1 cellular context compared by ENCODE assay signal in the genomic region with DNA sequence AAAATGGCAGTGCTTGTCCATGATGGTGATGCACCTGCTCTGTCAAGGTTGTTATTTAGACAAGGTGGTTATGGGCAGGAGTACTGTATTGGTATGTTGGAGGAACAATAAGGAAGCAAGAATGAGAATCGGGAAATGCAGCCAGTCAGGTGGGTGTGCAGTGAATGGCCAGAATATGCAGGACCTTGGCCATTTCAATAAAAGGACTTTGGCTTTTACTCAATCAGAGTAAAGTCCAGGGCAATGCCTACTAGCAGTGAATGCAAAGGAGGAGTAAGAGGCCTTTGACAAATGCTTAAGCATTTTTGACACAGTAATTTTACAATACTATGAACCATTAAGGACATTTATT.
TF ChIP-seq lines count a peak whose summit lies in the region.

No MANE protein-coding gene starts in this region.

TF ChIP-seq in liver, 16 proteins besides CTCF, POLR2A, EP300 and RAD21:
- TF ChIP-seq, protein P1, sequence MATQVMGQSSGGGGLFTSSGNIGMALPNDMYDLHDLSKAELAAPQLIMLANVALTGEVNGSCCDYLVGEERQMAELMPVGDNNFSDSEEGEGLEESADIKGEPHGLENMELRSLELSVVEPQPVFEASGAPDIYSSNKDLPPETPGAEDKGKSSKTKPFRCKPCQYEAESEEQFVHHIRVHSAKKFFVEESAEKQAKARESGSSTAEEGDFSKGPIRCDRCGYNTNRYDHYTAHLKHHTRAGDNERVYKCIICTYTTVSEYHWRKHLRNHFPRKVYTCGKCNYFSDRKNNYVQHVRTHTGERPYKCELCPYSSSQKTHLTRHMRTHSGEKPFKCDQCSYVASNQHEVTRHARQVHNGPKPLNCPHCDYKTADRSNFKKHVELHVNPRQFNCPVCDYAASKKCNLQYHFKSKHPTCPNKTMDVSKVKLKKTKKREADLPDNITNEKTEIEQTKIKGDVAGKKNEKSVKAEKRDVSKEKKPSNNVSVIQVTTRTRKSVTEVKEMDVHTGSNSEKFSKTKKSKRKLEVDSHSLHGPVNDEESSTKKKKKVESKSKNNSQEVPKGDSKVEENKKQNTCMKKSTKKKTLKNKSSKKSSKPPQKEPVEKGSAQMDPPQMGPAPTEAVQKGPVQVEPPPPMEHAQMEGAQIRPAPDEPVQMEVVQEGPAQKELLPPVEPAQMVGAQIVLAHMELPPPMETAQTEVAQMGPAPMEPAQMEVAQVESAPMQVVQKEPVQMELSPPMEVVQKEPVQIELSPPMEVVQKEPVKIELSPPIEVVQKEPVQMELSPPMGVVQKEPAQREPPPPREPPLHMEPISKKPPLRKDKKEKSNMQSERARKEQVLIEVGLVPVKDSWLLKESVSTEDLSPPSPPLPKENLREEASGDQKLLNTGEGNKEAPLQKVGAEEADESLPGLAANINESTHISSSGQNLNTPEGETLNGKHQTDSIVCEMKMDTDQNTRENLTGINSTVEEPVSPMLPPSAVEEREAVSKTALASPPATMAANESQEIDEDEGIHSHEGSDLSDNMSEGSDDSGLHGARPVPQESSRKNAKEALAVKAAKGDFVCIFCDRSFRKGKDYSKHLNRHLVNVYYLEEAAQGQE (IDR thresholded peaks at IDR 0.05), result no peak
- peak; percentile 66 for TF ChIP-seq SP1 (IDR thresholded peaks at IDR 0.05)
- TF ChIP-seq RXRA (IDR thresholded peaks at IDR 0.05), result peak; percentile 21 to 47
- TF ChIP-seq HNF4G (IDR thresholded peaks at IDR 0.05), result peak; percentile 82
- TF ChIP-seq HNF4A (conservative IDR thresholded peaks at IDR 0.05), result peak; percentile 97 to 98
